ENCODE assay signal across 31 cellular contexts in genomic region chr20:64207641-64208590, GRCh38. TPM values are rescaled to one million over a fixed set of nuclear protein-coding genes. Genes with fewer than 3 reads are reported as not detected.
"Had no signal": no experiment of that assay in that cellular context is flagged by ENCODE, and none has a peak within 500 bp of the region (broad histone marks: within the 10 kb centered on the region; RNA-seq: fewer than 3 reads in every experiment).

No MANE protein-coding gene starts in this region.

- H3K36me3 ChIP-seq: ascending aorta, cardiac muscle cell had no signal

- ATAC-seq: activated CD4-positive, alpha-beta T cell treated with anti-CD3 and anti-CD28 coated beads for 36 hours; activated CD8-positive, alpha-beta T cell treated with anti-CD3 and anti-CD28 coated beads, Interleukin-2, amount 10 ng/mL, durations not matched to agents 7 days and 5 days had no signal

- H3K9ac ChIP-seq: KMS-11 had no signal

- H3K27ac Mint-ChIP-seq: activated CD4-positive, alpha-beta T cell treated with anti-CD3 and anti-CD28 coated beads for 36 hours; activated CD4-positive, alpha-beta T cell treated with anti-CD3 and anti-CD28 coated beads, Interleukin-2, amount 10 ng/mL, durations not matched to agents 7 days and 5 days; activated CD8-positive, alpha-beta T cell treated with anti-CD3 and anti-CD28 coated beads, Interleukin-2, amount 10 ng/mL, durations not matched to agents 7 days and 5 days; activated naive CD4-positive, alpha-beta T cell treated with anti-CD3 and anti-CD28 coated beads, Interleukin-2, amount 50 U/mL, for 24 hours; activated naive CD8-positive, alpha-beta T cell treated with anti-CD3 and anti-CD28 coated beads, Interleukin-2, amount 10 ng/mL, durations not matched to agents 7 days and 5 days; activated T-cell treated with anti-CD3 and anti-CD28 coated beads, Interleukin-2, amount 50 U/mL, for 24 hours; activated T-helper 2 cell treated with anti-CD3 and anti-CD28 coated beads, Interferon-gamma antibody, Interleukin-2, Interleukin-4, amounts not matched to agents 10 μg/mL and 5 μg/mL and 100 μg/mL, durations not matched to agents 14 hours and 24 hours and 36 hours; T-helper 1 cell treated with Interleukin-12 subunit alpha and Interleukin-12 subunit beta and Interleukin-4 antibody, amounts not matched to agents 30 μg/mL and 1 μg/mL, for 36 hours; T-helper 2 cell treated with Interferon-gamma antibody and Interleukin-4, amounts not matched to agents 5 μg/mL and 100 μg/mL, for 36 hours had no signal

- H3K4me2 ChIP-seq: KMS-11 had no signal

- H3K4me1 Mint-ChIP-seq: activated CD4-positive, alpha-beta T cell treated with anti-CD3 and anti-CD28 coated beads for 36 hours; activated CD4-positive, alpha-beta T cell treated with anti-CD3 and anti-CD28 coated beads, Interleukin-2, amount 10 ng/mL, durations not matched to agents 7 days and 5 days; activated naive CD4-positive, alpha-beta T cell treated with anti-CD3 and anti-CD28 coated beads, Interleukin-2, amount 50 U/mL, for 24 hours; activated naive CD8-positive, alpha-beta T cell treated with anti-CD3 and anti-CD28 coated beads, Interleukin-2, amount 10 ng/mL, durations not matched to agents 7 days and 5 days had no signal

- H3K36me3 Mint-ChIP-seq: activated naive CD4-positive, alpha-beta T cell treated with anti-CD3 and anti-CD28 coated beads, Interleukin-2, amount 50 U/mL, for 24 hours; activated naive CD8-positive, alpha-beta T cell treated with anti-CD3 and anti-CD28 coated beads, Interleukin-2, amount 10 ng/mL, durations not matched to agents 7 days and 5 days had no signal

- H3K27ac ChIP-seq: ascending aorta, cardiac muscle cell, KMS-11 had no signal

- H3K27me3 ChIP-seq: ascending aorta, cardiac muscle cell had no signal

- H3K4me3 ChIP-seq: ascending aorta, cardiac muscle cell had no signal

- FAIRE-seq: TTC549 had no signal

- H3K27me3 Mint-ChIP-seq: activated CD4-positive, alpha-beta T cell treated with anti-CD3 and anti-CD28 coated beads for 36 hours; activated CD4-positive, alpha-beta T cell treated with anti-CD3 and anti-CD28 coated beads, Interleukin-2, amount 10 ng/mL, durations not matched to agents 7 days and 5 days; activated naive CD4-positive, alpha-beta T cell treated with anti-CD3 and anti-CD28 coated beads, Interleukin-2, amount 50 U/mL, for 24 hours; activated naive CD8-positive, alpha-beta T cell treated with anti-CD3 and anti-CD28 coated beads, Interleukin-2, amount 10 ng/mL, durations not matched to agents 7 days and 5 days; activated T-cell treated with anti-CD3 and anti-CD28 coated beads, Interleukin-2, amount 50 U/mL, for 24 hours had no signal

- DNase-seq: activated CD4-positive, alpha-beta T cell treated with anti-CD3 and anti-CD28 coated beads for 36 hours; activated CD4-positive, alpha-beta T cell treated with anti-CD3 and anti-CD28 coated beads, Interleukin-2, amount 10 ng/mL, durations not matched to agents 7 days and 5 days; activated CD4-positive, alpha-beta T cell treated with anti-CD3 and anti-CD28 coated beads, Interleukin-2, amount 50 U/mL, for 48 hours; activated CD8-positive, alpha-beta T cell treated with anti-CD3 and anti-CD28 coated beads, Interleukin-2, amount 10 ng/mL, durations not matched to agents 7 days and 5 days; activated gamma-delta T cell; activated naive CD4-positive, alpha-beta T cell treated with Interleukin-2 at 50 U/mL for 16 hours; activated naive CD8-positive, alpha-beta T cell treated with anti-CD3 and anti-CD28 coated beads, Interleukin-2, amount 10 ng/mL, durations not matched to agents 7 days and 5 days; activated T-cell treated with anti-CD3 and anti-CD28 coated beads, Interleukin-2, amount 50 U/mL, for 24 hours; amygdala; NCI-H1092 treated with DMSO at 0.1 percent for 48 hours; NCI-H1417; NCI-H146; NCI-H187; NCI-H2029 treated with DMSO at 0.1 percent for 48 hours; NCI-H2107; NCI-H2171; NCI-H510A; NCI-H526; NCI-H748 treated with DMSO at 0.1 percent for 48 hours; OCI-M1; Right ventricle myocardium superior had no signal

- H3K9me3 ChIP-seq: ascending aorta had no signal

- H3K9me3 Mint-ChIP-seq: activated CD4-positive, alpha-beta T cell treated with anti-CD3 and anti-CD28 coated beads, Interleukin-2, amount 10 ng/mL, durations not matched to agents 7 days and 5 days; activated naive CD4-positive, alpha-beta T cell treated with anti-CD3 and anti-CD28 coated beads, Interleukin-2, amount 50 U/mL, for 24 hours; activated naive CD8-positive, alpha-beta T cell treated with anti-CD3 and anti-CD28 coated beads, Interleukin-2, amount 10 ng/mL, durations not matched to agents 7 days and 5 days; activated T-cell treated with anti-CD3 and anti-CD28 coated beads, Interleukin-2, amount 50 U/mL, for 24 hours; activated T-helper 2 cell treated with anti-CD3 and anti-CD28 coated beads, Interferon-gamma antibody, Interleukin-2, Interleukin-4, amounts not matched to agents 10 μg/mL and 5 μg/mL and 100 μg/mL, durations not matched to agents 14 hours and 24 hours and 36 hours; central memory CD8-positive, alpha-beta T cell; T-helper 1 cell treated with Interleukin-12 subunit alpha and Interleukin-12 subunit beta and Interleukin-4 antibody, amounts not matched to agents 30 μg/mL and 1 μg/mL, for 36 hours; T-helper 2 cell treated with Interferon-gamma antibody and Interleukin-4, amounts not matched to agents 5 μg/mL and 100 μg/mL, for 36 hours had no signal

- H3K4me3 Mint-ChIP-seq: activated CD4-positive, alpha-beta T cell treated with anti-CD3 and anti-CD28 coated beads for 36 hours; activated CD4-positive, alpha-beta T cell treated with anti-CD3 and anti-CD28 coated beads, Interleukin-2, amount 10 ng/mL, durations not matched to agents 7 days and 5 days; activated CD8-positive, alpha-beta T cell treated with anti-CD3 and anti-CD28 coated beads, Interleukin-2, amount 10 ng/mL, durations not matched to agents 7 days and 5 days; activated naive CD4-positive, alpha-beta T cell treated with anti-CD3 and anti-CD28 coated beads, Interleukin-2, amount 50 U/mL, for 24 hours; activated naive CD8-positive, alpha-beta T cell treated with anti-CD3 and anti-CD28 coated beads, Interleukin-2, amount 10 ng/mL, durations not matched to agents 7 days and 5 days; activated T-cell treated with anti-CD3 and anti-CD28 coated beads, Interleukin-2, amount 50 U/mL, for 24 hours; central memory CD8-positive, alpha-beta T cell; T-helper 1 cell treated with Interleukin-12 subunit alpha and Interleukin-12 subunit beta and Interleukin-4 antibody, amounts not matched to agents 30 μg/mL and 1 μg/mL, for 36 hours; T-helper 2 cell treated with Interferon-gamma antibody and Interleukin-4, amounts not matched to agents 5 μg/mL and 100 μg/mL, for 36 hours had no signal

RNA-seq across cellular contexts. Expression of gene MYT1, which starts 43.7 kb away (rescaled TPM):
- total RNA-seq: activated CD4-positive, alpha-beta T cell treated with anti-CD3 and anti-CD28 coated beads, Interleukin-2, amount 10 ng/mL, durations not matched to agents 7 days and 5 days; activated CD8-positive, alpha-beta T cell treated with anti-CD3 and anti-CD28 coated beads, Interleukin-2, amount 10 ng/mL, durations not matched to agents 7 days and 5 days; activated T-helper 2 cell treated with anti-CD3 and anti-CD28 coated beads, Interferon-gamma antibody, Interleukin-2, Interleukin-4, amounts not matched to agents 10 μg/mL and 5 μg/mL and 100 μg/mL, durations not matched to agents 14 hours and 24 hours and 36 hours; ascending aorta; M059J had no signal
